Comparison of ENCODE assay signal across 21 cellular contexts in genomic region chr10:79926037-79926436, GRCh38. TPM values are rescaled to one million over a fixed set of nuclear protein-coding genes. Genes with fewer than 3 reads are reported as not detected.
DNase-seq lines count a peak whose midpoint lies in the region; ATAC-seq and TF ChIP-seq lines count a peak whose summit lies in the region.
"Had no signal": no experiment of that assay in that cellular context is flagged by ENCODE, and none has a peak within 500 bp of the region (broad histone marks: within the 10 kb centered on the region; RNA-seq: fewer than 3 reads in every experiment).

No MANE protein-coding gene starts in this region.

- H3K27ac Mint-ChIP-seq in activated T-cell treated with anti-CD3 and anti-CD28 coated beads, Interleukin-2, amount 50 U/mL, for 72 hours: no peak overlapping the region

- H3K36me3 Mint-ChIP-seq in activated T-cell treated with anti-CD3 and anti-CD28 coated beads, Interleukin-2, amount 50 U/mL, for 72 hours (ENCODE audit: insufficient read depth in 2 of 2): no peaks in the 10 kb centered on the region

- peaks cover 17% of the 10 kb centered on the region for H3K27me3 Mint-ChIP-seq in activated T-cell treated with anti-CD3 and anti-CD28 coated beads, Interleukin-2, amount 50 U/mL, for 72 hours (ENCODE audit: low read depth)

- H3K9me3 ChIP-seq in lower lobe of right lung: no peaks in the 10 kb centered on the region
- H3K9me3 ChIP-seq: Caco-2 had no signal

- H3K4me3 ChIP-seq in lower lobe of right lung: no peak overlapping the region

- H3K27ac ChIP-seq in cingulate gyrus (ENCODE audit: low read depth, low read length) (peak overlapping the region; percentile 92), lower lobe of right lung (peak overlapping the region; percentile 76), temporal lobe (ENCODE audit: low read depth, low read length) (peak overlapping the region; percentile 86)

- H3K9me3 Mint-ChIP-seq in activated T-cell treated with anti-CD3 and anti-CD28 coated beads, Interleukin-2, amount 50 U/mL, for 72 hours: no peaks in the 10 kb centered on the region

- DNase-seq in Right ventricle myocardium superior (no peak), left cardiac atrium (no peak), lower lobe of right lung (no peak), 8988T (no peak), NCI-H774 (lab: John Stamatoyannopoulos, UW) (no peak)
- DNase-seq in activated T-cell treated with anti-CD3 and anti-CD28 coated beads, Interleukin-2, amount 50 U/mL, for 72 hours: no peak
- DNase-seq: Caco-2, DMS153, EL, IMR-90, Kasumi-1, NCI-H1105 treated with DMSO at 0.1 percent for 48 hours, NCI-H1694 treated with DMSO at 0.1 percent for 48 hours, NCI-H2107, NCI-H345, NCI-H526, SHP77 treated with DMSO at 0.1 percent for 48 hours had no signal

- H3K27me3 ChIP-seq in lower lobe of right lung (ENCODE audit: low read depth): no peaks in the 10 kb centered on the region

- intact Hi-C loops in Right ventricle myocardium superior (cut with DNase I): loop anchor here (10.0 kb wide), 1 partner anchor 101 kb away; the partner anchor contains the start of gene NUTM2E
- intact Hi-C loops in left cardiac atrium (cut with DNase I): loop anchor here in 1 of 2 donors (5.0 kb wide), 1 partner anchor 364 kb away; the partner anchor contains the start of gene SFTPA2
- intact Hi-C loops in lower lobe of right lung (cut with DNase I): no loop called here

- peaks cover 7% of the 10 kb centered on the region for H3K36me3 ChIP-seq in lower lobe of right lung

- peaks cover 11% of the 10 kb centered on the region for H3K4me1 ChIP-seq in lower lobe of right lung
- H3K4me1 ChIP-seq: Caco-2 had no signal

- no peak overlapping the region for H3K4me3 Mint-ChIP-seq in activated T-cell treated with anti-CD3 and anti-CD28 coated beads, Interleukin-2, amount 50 U/mL, for 72 hours

- ATAC-seq in Right ventricle myocardium superior (ENCODE audit: poor library complexity): peak; percentile 54
- no peak for ATAC-seq in left cardiac atrium
- no peak for ATAC-seq in lower lobe of right lung
- ATAC-seq in activated T-cell treated with anti-CD3 and anti-CD28 coated beads, Interleukin-2, amount 50 U/mL, for 72 hours (replicated peaks in 1 of 2): no peak

- TF ChIP-seq CTCF in lower lobe of right lung (IDR thresholded peaks at IDR 0.05): no peak

- H3K4me1 Mint-ChIP-seq in activated T-cell treated with anti-CD3 and anti-CD28 coated beads, Interleukin-2, amount 50 U/mL, for 72 hours (ENCODE audit: low read depth): peaks cover 16% of the 10 kb centered on the region

RNA-seq across cellular contexts. Expression of gene SFTPD, which starts 22.9 kb away (rescaled TPM):
- total RNA-seq in Right ventricle myocardium superior (0.81 TPM), left cardiac atrium (under 1 TPM in 1 of 2 donors, not detected in 1; 0.29 TPM), lower lobe of right lung (630 TPM), temporal lobe (0.25 TPM)
- not detected for total RNA-seq in activated T-cell treated with anti-CD3 and anti-CD28 coated beads, Interleukin-2, amount 50 U/mL, for 72 hours
- total RNA-seq: H4, HT-29, IMR-90 had no signal

Comparison
In these comparisons a context has a peak if more than half of its experiments do, and no peak if none do; other contexts are left out.
1. RNA of gene SFTPD, which starts 22.9 kb away (total RNA-seq): 630 TPM in lower lobe of right lung (single experiment); 0.81 TPM in Right ventricle myocardium superior (single experiment), 0.29 TPM in left cardiac atrium, 0.25 TPM in temporal lobe (single experiment) and not detected in activated T-cell treated with anti-CD3 and anti-CD28 coated beads, Interleukin-2, amount 50 U/mL, for 72 hours; every median in the first group is over 100 times any median in the second.
2. Peak in every context shown above with its lines, with median percentiles within 50 percentile points of each other: H3K27ac ChIP-seq.